ENCODE assay signal across 15 cellular contexts in genomic region chr6:16127471-16127870, GRCh38. TPM values are rescaled to one million over a fixed set of nuclear protein-coding genes. Genes with fewer than 3 reads are reported as not detected.
A peak's percentile ranks its signal among the peaks of the same experiment; 100 is the strongest.
DNase-seq lines count a peak whose midpoint lies in the region; ATAC-seq and TF ChIP-seq lines count a peak whose summit lies in the region.
"Had no signal": no experiment of that assay in that cellular context is flagged by ENCODE, and none has a peak within 500 bp of the region (broad histone marks: within the 10 kb centered on the region; RNA-seq: fewer than 3 reads in every experiment).

No MANE protein-coding gene starts in this region.

- H3K79me2 ChIP-seq in OCI-LY1 (ENCODE audit: insufficient read depth, low read length): peaks cover 26% of the 10 kb centered on the region

- no peak overlapping the region for H3K9ac ChIP-seq in OCI-LY1 (ENCODE audit: low read length)

- peak overlapping the region; percentile 61 for H3K4me3 Mint-ChIP-seq in activated T-cell treated with anti-CD3 and anti-CD28 coated beads, Interleukin-2, amount 50 U/mL, for 4 hours
- peak overlapping the region; percentile 64 to 65 for H3K4me3 Mint-ChIP-seq in effector memory CD8-positive, alpha-beta T cell

- DNase-seq in activated T-cell treated with anti-CD3 and anti-CD28 coated beads, Interleukin-2, amount 50 U/mL, for 4 hours: no peak
- DNase-seq in activated T-cell treated with anti-CD3 and anti-CD28 coated beads for 4 hours (no peak), gastrocnemius medialis (no peak), islet precursor cell (no peak), vagina (ENCODE audit: extremely low spot score in 2 of 2) (no peak)
- DNase-seq in effector memory CD8-positive, alpha-beta T cell: no peak
- DNase-seq: activated CD4-positive, CD25-positive, alpha-beta regulatory T cell; anterior cingulate cortex; NCI-H187 treated with DMSO at 0.1 percent for 48 hours; NCI-H446 treated with DMSO at 0.1 percent for 48 hours; retina; stimulated activated CD4-positive, alpha-beta T cell treated with anti-CD3 and anti-CD28 coated beads, Interleukin-15, amount 100 ng/mL, for 24 hours; uterus had no signal

- intact Hi-C loops in gastrocnemius medialis (cut with DNase I; ENCODE audit: low total_unique reads) (loop anchor here (5.0 kb wide), 2 partner anchors 335 to 415 kb away; no protein-coding TSS in a partner anchor), vagina (cut with DNase I) (loop anchor here (10.0 kb wide), 1 partner anchor 433 kb away; no protein-coding TSS in a partner anchor)

- no peaks in the 10 kb centered on the region for H4K20me1 ChIP-seq in OCI-LY1 (ENCODE audit: insufficient read depth, low read length)

- TF ChIP-seq POLR2A in gastrocnemius medialis (IDR thresholded peaks at IDR 0.05) (no peak), vagina (IDR thresholded peaks at IDR 0.05) (no peak)

- H3K36me3 ChIP-seq in OCI-LY1 (ENCODE audit: insufficient read depth, low read length) (peaks cover 25% of the 10 kb centered on the region), gastrocnemius medialis (no peaks in the 10 kb centered on the region), vagina (no peaks in the 10 kb centered on the region)
- H3K36me3 ChIP-seq: uterus had no signal

- ATAC-seq in activated T-cell treated with anti-CD3 and anti-CD28 coated beads, Interleukin-2, amount 50 U/mL, for 4 hours: no peak
- no peak for ATAC-seq in effector memory CD8-positive, alpha-beta T cell (replicated peaks)
- ATAC-seq in gastrocnemius medialis (no peak), HG03521 (IDR thresholded peaks at IDR 0.05; ENCODE audit: unreplicated experiment) (no peak)

- in situ Hi-C loops in gastrocnemius medialis (cut with MboI; ENCODE audit: low sequenced_read_pairs in 4 of 4): no loop called here

- H3F3A ChIP-seq in OCI-LY1 (ENCODE audit: insufficient read depth, low read length): no peaks in the 10 kb centered on the region

- H3K27me3 Mint-ChIP-seq in activated T-cell treated with anti-CD3 and anti-CD28 coated beads, Interleukin-2, amount 50 U/mL, for 4 hours (ENCODE audit: low read depth): peaks cover 6% of the 10 kb centered on the region
- H3K27me3 Mint-ChIP-seq in effector memory CD8-positive, alpha-beta T cell: no peaks in the 10 kb centered on the region

- H3K9me2 ChIP-seq in OCI-LY1 (ENCODE audit: low read depth, low read length): no peaks in the 10 kb centered on the region

- TF ChIP-seq CTCF in OCI-LY1 (IDR thresholded peaks at IDR 0.05; ENCODE audit: low read length): no peak
- no peak for TF ChIP-seq CTCF in gastrocnemius medialis (IDR thresholded peaks at IDR 0.05 in 4 of 5, conservative IDR thresholded peaks at IDR 0.05 in 1 of 5)
- no peak for TF ChIP-seq CTCF in vagina (IDR thresholded peaks at IDR 0.05)

- H3K4me1 ChIP-seq in OCI-LY1 (ENCODE audit: insufficient read depth, low read length, severe bottlenecking): peaks cover 18% of the 10 kb centered on the region
- peaks cover 26 to 28% of the 10 kb centered on the region in 2 donors for H3K4me1 ChIP-seq in gastrocnemius medialis
- H3K4me1 ChIP-seq in vagina: peaks cover 14% of the 10 kb centered on the region
- H3K4me1 ChIP-seq: uterus had no signal

- no peaks in the 10 kb centered on the region for H3K36me3 Mint-ChIP-seq in activated T-cell treated with anti-CD3 and anti-CD28 coated beads, Interleukin-2, amount 50 U/mL, for 4 hours (ENCODE audit: insufficient read depth)
- peaks cover 45% of the 10 kb centered on the region for H3K36me3 Mint-ChIP-seq in effector memory CD8-positive, alpha-beta T cell (ENCODE audit: insufficient read depth)

- peak overlapping the region in 1 of 2 donors; percentile 27 for H3K27ac Mint-ChIP-seq in effector memory CD8-positive, alpha-beta T cell

- H3K4me3 ChIP-seq in OCI-LY1 (ENCODE audit: low read depth, low read length, poor library complexity, severe bottlenecking) (no peak overlapping the region), gastrocnemius medialis (no peak overlapping the region), vagina (no peak overlapping the region)
- H3K4me3 ChIP-seq: uterus had no signal

- peak overlapping the region; percentile 42 for H3K27ac ChIP-seq in OCI-LY1 (ENCODE audit: low read depth, low read length, poor library complexity, severe bottlenecking)
- H3K27ac ChIP-seq in gastrocnemius medialis: peak overlapping the region; percentile 98 to 100 (median 99)
- H3K27ac ChIP-seq in vagina: no peak overlapping the region
- H3K27ac ChIP-seq: uterus had no signal

- no peak overlapping the region for H2AFZ ChIP-seq in OCI-LY1 (ENCODE audit: low read length)

- H3K27me3 ChIP-seq in OCI-LY1 (ENCODE audit: insufficient read depth, low read length) (no peaks in the 10 kb centered on the region), gastrocnemius medialis (no peaks in the 10 kb centered on the region), vagina (no peaks in the 10 kb centered on the region)
- H3K27me3 ChIP-seq: uterus had no signal

- H3K4me1 Mint-ChIP-seq in activated T-cell treated with anti-CD3 and anti-CD28 coated beads, Interleukin-2, amount 50 U/mL, for 4 hours (ENCODE audit: low read depth): peaks cover 32% of the 10 kb centered on the region
- H3K4me1 Mint-ChIP-seq in effector memory CD8-positive, alpha-beta T cell (ENCODE audit: low read depth in 2 of 2): peaks cover 6 to 29% of the 10 kb centered on the region in 2 donors

- H3K4me2 ChIP-seq in OCI-LY1 (ENCODE audit: low read length): no peak overlapping the region

- H3K9me3 Mint-ChIP-seq in activated T-cell treated with anti-CD3 and anti-CD28 coated beads, Interleukin-2, amount 50 U/mL, for 4 hours: no peaks in the 10 kb centered on the region
- H3K9me3 Mint-ChIP-seq in effector memory CD8-positive, alpha-beta T cell: no peaks in the 10 kb centered on the region

- H3K9me3 ChIP-seq in OCI-LY1 (ENCODE audit: low read length) (no peaks in the 10 kb centered on the region), gastrocnemius medialis (no peaks in the 10 kb centered on the region), vagina (no peaks in the 10 kb centered on the region)
- H3K9me3 ChIP-seq: uterus had no signal

RNA-seq across cellular contexts. Expression of gene MYLIP, which starts 1.4 kb away (rescaled TPM):
- total RNA-seq in activated T-cell treated with anti-CD3 and anti-CD28 coated beads, Interleukin-2, amount 50 U/mL, for 4 hours: 10 to 100 TPM; 12.7 to 16.6 (median 13.9) TPM
- total RNA-seq in gastrocnemius medialis (10 to 100 TPM in 3 of 4 donors, 1 to 10 TPM in 1; 8.9 to 28.6 (median 18.3) TPM), vagina (30.7 TPM)
